1 cellular context compared by ENCODE assay signal in genomic region chr9:87105-87504, GRCh38. TPM values are rescaled to one million over a fixed set of nuclear protein-coding genes. Genes with fewer than 3 reads are reported as not detected.
"Had no signal": no experiment of that assay in that cellular context is flagged by ENCODE, and none has a peak within 500 bp of the region (broad histone marks: within the 10 kb centered on the region; RNA-seq: fewer than 3 reads in every experiment).

No MANE protein-coding gene starts in this region.

RNA-seq across cellular contexts. Expression of gene FOXD4, which starts 31.1 kb away (rescaled TPM):
- total RNA-seq: G401 had no signal
